ENCODE assay signal across 1 cellular context in genomic region chr19:33513424-33513823, GRCh38.
TF ChIP-seq lines count a peak whose summit lies in the region.

No MANE protein-coding gene starts in this region.

TF ChIP-seq in HEK293, 187 proteins besides CTCF, POLR2A, EP300 and RAD21 (continued from another document):
- TF ChIP-seq HIC1 (tag by site-specific recombination; IDR thresholded peaks at IDR 0.05) (peak; percentile 19; the same call in 1 of the 2 replicates), ZNF658 (tag by site-specific recombination; IDR thresholded peaks at IDR 0.05) (0 out of 2 replicates have a peak, but pooled peaks have one; percentile 12), ZNF580 (tag by site-specific recombination; IDR thresholded peaks at IDR 0.05) (no peak)
